In the genomic region with DNA sequence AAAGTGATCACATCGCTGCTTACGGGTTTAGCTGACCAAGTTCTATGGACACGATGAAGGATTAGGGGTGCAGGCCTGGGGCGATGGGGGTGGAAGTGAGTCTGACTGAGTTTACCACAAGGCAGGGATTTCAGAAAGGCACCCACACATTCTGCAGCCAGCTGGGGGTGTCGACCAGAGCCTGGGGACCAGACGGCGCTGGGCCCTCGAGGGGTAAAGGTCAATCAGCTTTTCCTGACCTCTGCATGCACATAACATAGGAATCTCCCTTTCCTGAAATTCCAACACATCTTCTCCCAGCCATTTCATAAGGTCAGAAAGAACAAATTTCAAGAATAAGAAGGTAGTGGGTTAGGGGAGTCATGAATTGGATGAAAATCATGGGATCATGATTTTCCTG, we compare ENCODE assay signal across 25 cellular contexts.
"Had no signal": no experiment of that assay in that cellular context is flagged by ENCODE, and none has a peak within 500 bp of the region (broad histone marks: within the 10 kb centered on the region; RNA-seq: fewer than 3 reads in every experiment).

No MANE protein-coding gene starts in this region.

- ATAC-seq: effector memory CD8-positive, alpha-beta T cell; esophagus mucosa; foreskin keratinocyte; gastrocnemius medialis; gastroesophageal sphincter; heart left ventricle; heart right ventricle had no signal

- H3K9me3 Mint-ChIP-seq: dendritic cell treated with granulocyte-macrophage colony-stimulating factor and Interleukin-4, amounts not matched to agents 40 ng/mL and 50 ng/mL, for 4 days had no signal

- DNase-seq: colonic mucosa; cortex of kidney; dermis blood vessel endothelial cell; dorsolateral prefrontal cortex; effector CD4-positive, alpha-beta T cell; effector CD8-positive, alpha-beta T cell; effector memory CD4-positive, alpha-beta T cell; effector memory CD8-positive, alpha-beta T cell; endodermal cell; erythroblast; esophagus squamous epithelium; foreskin fibroblast; foreskin keratinocyte; foreskin melanocyte; gastrocnemius medialis; glutamatergic neuron; head of caudate nucleus; heart left ventricle; heart right ventricle had no signal

- H3K4me1 ChIP-seq: colonic mucosa, esophagus muscularis mucosa, esophagus squamous epithelium, foreskin keratinocyte, gastrocnemius medialis, gastroesophageal sphincter, heart left ventricle, heart right ventricle had no signal

- H3K4me3 ChIP-seq: colonic mucosa, coronary artery, dorsolateral prefrontal cortex, esophagus muscularis mucosa, esophagus squamous epithelium, gastrocnemius medialis, gastroesophageal sphincter, heart left ventricle, heart right ventricle had no signal

- H3K4me1 Mint-ChIP-seq: endodermal cell had no signal

- H3K27ac ChIP-seq: colonic mucosa, coronary artery, epithelial cell of prostate, esophagus muscularis mucosa, esophagus squamous epithelium, foreskin keratinocyte, gastrocnemius medialis, gastroesophageal sphincter, heart left ventricle, heart right ventricle had no signal

- H3K4me3 Mint-ChIP-seq: dendritic cell treated with granulocyte-macrophage colony-stimulating factor and Interleukin-4, amounts not matched to agents 40 ng/mL and 50 ng/mL, for 4 days; effector memory CD8-positive, alpha-beta T cell; endodermal cell had no signal

- H3K27me3 ChIP-seq: colonic mucosa, esophagus muscularis mucosa, esophagus squamous epithelium, foreskin keratinocyte, gastrocnemius medialis, heart left ventricle had no signal

- H3K27me3 Mint-ChIP-seq: dendritic cell treated with granulocyte-macrophage colony-stimulating factor and Interleukin-4, amounts not matched to agents 40 ng/mL and 50 ng/mL, for 4 days had no signal

- H3K27ac Mint-ChIP-seq: dendritic cell treated with granulocyte-macrophage colony-stimulating factor and Interleukin-4, amounts not matched to agents 40 ng/mL and 50 ng/mL, for 4 days; effector memory CD8-positive, alpha-beta T cell; endodermal cell had no signal

- H3K36me3 ChIP-seq: colonic mucosa, esophagus muscularis mucosa, esophagus squamous epithelium, gastrocnemius medialis, gastroesophageal sphincter, heart left ventricle, heart right ventricle had no signal

- H3K9me3 ChIP-seq: colonic mucosa, esophagus squamous epithelium, gastrocnemius medialis, heart left ventricle had no signal
